ENCODE assay signal across 22 cellular contexts in genomic region chrX:13471269-13471668, GRCh38.
DNase-seq lines count a peak whose midpoint lies in the region; ATAC-seq and TF ChIP-seq lines count a peak whose summit lies in the region.
"Had no signal": no experiment of that assay in that cellular context is flagged by ENCODE, and none has a peak within 500 bp of the region (broad histone marks: within the 10 kb centered on the region; RNA-seq: fewer than 3 reads in every experiment).

No MANE protein-coding gene starts in this region.

- H3K9me3 ChIP-seq in right cardiac atrium (ENCODE audit: control insufficient read depth, low read length): no peaks in the 10 kb centered on the region
- H3K9me3 ChIP-seq: BE2C had no signal

- TF ChIP-seq CTCF in neural crest cell (conservative IDR thresholded peaks at IDR 0.05) (no peak), GM10248 (IDR thresholded peaks at IDR 0.05; ENCODE audit: control extremely low read depth, extremely low read depth, low read depth, missing control alignments) (no peak)

- POLR2A ChIA-PET in GM10248 (lab: Yijun Ruan, JAX): no interaction called here

- no peaks in the 10 kb centered on the region for H3K9me3 Mint-ChIP-seq in dendritic cell treated with granulocyte-macrophage colony-stimulating factor and Interleukin-4, amounts not matched to agents 40 ng/mL and 50 ng/mL, for 4 days
- H3K9me3 Mint-ChIP-seq in neural crest cell: peaks cover 5% of the 10 kb centered on the region
- H3K9me3 Mint-ChIP-seq: activated naive CD8-positive, alpha-beta T cell treated with anti-CD3 and anti-CD28 coated beads, Interleukin-2, amount 10 ng/mL, durations not matched to agents 7 days and 5 days; activated T-helper 1 cell treated with anti-CD3 and anti-CD28 coated beads, Interleukin-12 subunit alpha, Interleukin-12 subunit beta, Interleukin-2, Interleukin-4 antibody, amounts not matched to agents 30 ng/mL and 10 ng/mL and 1 ng/mL, durations not matched to agents 14 hours and 24 hours and 36 hours had no signal

- 93% methylated on average over 3 of the region's 3 CpGs for WGBS in right cardiac atrium

- H3K4me1 ChIP-seq in right cardiac atrium (ENCODE audit: control insufficient read depth, insufficient read depth, low read length): peaks cover 2% of the 10 kb centered on the region
- H3K4me1 ChIP-seq: BE2C had no signal

- H3K4me3 Mint-ChIP-seq in dendritic cell treated with granulocyte-macrophage colony-stimulating factor and Interleukin-4, amounts not matched to agents 40 ng/mL and 50 ng/mL, for 4 days: peak overlapping the region; percentile 41
- H3K4me3 Mint-ChIP-seq in neural crest cell: no peak overlapping the region
- H3K4me3 Mint-ChIP-seq: activated naive CD8-positive, alpha-beta T cell treated with anti-CD3 and anti-CD28 coated beads, Interleukin-2, amount 10 ng/mL, durations not matched to agents 7 days and 5 days; activated T-helper 1 cell treated with anti-CD3 and anti-CD28 coated beads, Interleukin-12 subunit alpha, Interleukin-12 subunit beta, Interleukin-2, Interleukin-4 antibody, amounts not matched to agents 30 ng/mL and 10 ng/mL and 1 ng/mL, durations not matched to agents 14 hours and 24 hours and 36 hours had no signal

- H3K27ac ChIP-seq in right cardiac atrium (ENCODE audit: low read length): no peak overlapping the region

- H3K4me1 Mint-ChIP-seq in dendritic cell treated with granulocyte-macrophage colony-stimulating factor and Interleukin-4, amounts not matched to agents 40 ng/mL and 50 ng/mL, for 4 days (ENCODE audit: low read depth): peaks cover 23% of the 10 kb centered on the region
- H3K4me1 Mint-ChIP-seq in neural crest cell: peaks cover 46% of the 10 kb centered on the region

- DNase-seq in G401 (ENCODE audit: low spot score) (peak; percentile 37), NCI-H82 (lab: John Stamatoyannopoulos, UW) (peak; percentile 80), neural crest cell (ENCODE audit: low read depth, low spot score) (no peak), GM10248 (ENCODE audit: extremely low spot score) (no peak), right cardiac atrium (no peak)
- DNase-seq: activated CD4-positive, CD25-positive, alpha-beta regulatory T cell treated with anti-CD3 and anti-CD28 coated beads, Interleukin-2, amount 50 U/mL, for 72 hours; activated CD8-positive, alpha-beta memory T cell treated with anti-CD3 and anti-CD28 coated beads for 24 hours; activated naive CD8-positive, alpha-beta T cell treated with anti-CD3 and anti-CD28 coated beads, Interleukin-2, amount 10 ng/mL, durations not matched to agents 7 days and 5 days; BE2C; DMS153; MM.1S; NCI-H187 treated with DMSO at 0.1 percent for 48 hours; NCI-H526; OCI-M1; SHP77 treated with DMSO at 0.1 percent for 48 hours; stimulated activated CD4-positive, alpha-beta T cell treated with anti-CD3 and anti-CD28 coated beads, Interleukin-2, amount 100 ng/mL, for 48 hours had no signal

- no peak overlapping the region for H3K4me3 ChIP-seq in right cardiac atrium (ENCODE audit: low read length)
- H3K4me3 ChIP-seq: skin epidermis had no signal

- peaks cover 1% of the 10 kb centered on the region for H3K27me3 Mint-ChIP-seq in dendritic cell treated with granulocyte-macrophage colony-stimulating factor and Interleukin-4, amounts not matched to agents 40 ng/mL and 50 ng/mL, for 4 days
- no peaks in the 10 kb centered on the region for H3K27me3 Mint-ChIP-seq in neural crest cell (ENCODE audit: low read depth)
- H3K27me3 Mint-ChIP-seq: activated naive CD8-positive, alpha-beta T cell treated with anti-CD3 and anti-CD28 coated beads, Interleukin-2, amount 10 ng/mL, durations not matched to agents 7 days and 5 days had no signal

- CTCF ChIA-PET in GM10248 (lab: Yijun Ruan, JAX): interaction anchor here (0.9 to 1.8 kb wide), 3 partner anchors 10 to 525 kb away, joined by 3 to 4 read pairs (median 3); no protein-coding TSS in a partner anchor

- H3K27me3 ChIP-seq in right cardiac atrium (ENCODE audit: control insufficient read depth, insufficient read depth): no peaks in the 10 kb centered on the region
- H3K27me3 ChIP-seq: BE2C had no signal

- in situ Hi-C loops in G401 (cut with HindIII; ENCODE audit: low sequenced_read_pairs): no loop called here

- H3K27ac Mint-ChIP-seq in dendritic cell treated with granulocyte-macrophage colony-stimulating factor and Interleukin-4, amounts not matched to agents 40 ng/mL and 50 ng/mL, for 4 days: peak overlapping the region; percentile 47
- peak overlapping the region; percentile 89 for H3K27ac Mint-ChIP-seq in neural crest cell (ENCODE audit: unreplicated experiment)
- H3K27ac Mint-ChIP-seq: activated naive CD8-positive, alpha-beta T cell treated with anti-CD3 and anti-CD28 coated beads, Interleukin-2, amount 10 ng/mL, durations not matched to agents 7 days and 5 days; activated T-helper 1 cell treated with anti-CD3 and anti-CD28 coated beads, Interleukin-12 subunit alpha, Interleukin-12 subunit beta, Interleukin-2, Interleukin-4 antibody, amounts not matched to agents 30 ng/mL and 10 ng/mL and 1 ng/mL, durations not matched to agents 14 hours and 24 hours and 36 hours had no signal

- no peak for ATAC-seq in right cardiac atrium
- ATAC-seq in HG03159 (IDR thresholded peaks at IDR 0.05; ENCODE audit: unreplicated experiment): no peak
- ATAC-seq in HG03280 (IDR thresholded peaks at IDR 0.05; ENCODE audit: unreplicated experiment): no peak
- ATAC-seq: HepG2 had no signal

- intact Hi-C loops in dendritic cell treated with granulocyte-macrophage colony-stimulating factor and Interleukin-4, amounts not matched to agents 40 ng/mL and 50 ng/mL, for 4 days (cut with micrococcal nuclease): no loop called here
- intact Hi-C loops in right cardiac atrium (cut with DNase I): no loop called here

- H3K36me3 Mint-ChIP-seq in dendritic cell treated with granulocyte-macrophage colony-stimulating factor and Interleukin-4, amounts not matched to agents 40 ng/mL and 50 ng/mL, for 4 days (ENCODE audit: low read depth): no peaks in the 10 kb centered on the region
- peaks cover 2% of the 10 kb centered on the region for H3K36me3 Mint-ChIP-seq in neural crest cell (ENCODE audit: low read depth)
- H3K36me3 Mint-ChIP-seq: activated naive CD8-positive, alpha-beta T cell treated with anti-CD3 and anti-CD28 coated beads, Interleukin-2, amount 10 ng/mL, durations not matched to agents 7 days and 5 days had no signal

Comparison
In these comparisons a context has a peak if more than half of its experiments do, and no peak if none do; other contexts are left out.
1. DNase-seq: peak in G401 (single experiment) and NCI-H82 (single experiment); none in neural crest cell (single experiment), GM10248 (single experiment) and right cardiac atrium (0 of 3).